Comparison of ENCODE assay signal across 8 cellular contexts in the genomic region with DNA sequence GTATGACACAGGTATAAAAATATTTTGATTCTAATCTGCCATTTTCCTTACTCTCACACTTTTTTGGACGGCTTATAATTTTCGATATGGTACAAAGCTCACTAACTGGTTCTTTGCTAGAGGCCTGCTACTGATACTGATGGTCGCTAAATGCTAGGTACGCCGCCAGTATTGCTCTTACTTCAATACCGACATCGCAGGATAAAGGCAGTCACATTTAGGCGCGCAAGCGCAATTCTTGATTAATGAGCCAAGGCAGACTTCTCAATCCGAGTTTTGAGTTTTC. TPM values are rescaled to one million over a fixed set of nuclear protein-coding genes. Genes with fewer than 3 reads are reported as not detected.
DNase-seq lines count a peak whose midpoint lies in the region; ATAC-seq and TF ChIP-seq lines count a peak whose summit lies in the region.

No MANE protein-coding gene starts in this region.

- peak overlapping the region; percentile 96 for H3K27ac Mint-ChIP-seq in activated naive CD8-positive, alpha-beta T cell treated with anti-CD3 and anti-CD28 coated beads, Interleukin-2, amount 50 U/mL, for 24 hours
- peak overlapping the region; percentile 93 to 98 (median 96) for H3K27ac Mint-ChIP-seq in immature natural killer cell
- peak overlapping the region; percentile 95 to 97 for H3K27ac Mint-ChIP-seq in stimulated activated naive CD8-positive, alpha-beta T cell treated with anti-CD3 and anti-CD28 coated beads, Interleukin-15, amount 100 ng/mL, for 72 hours

- H3K27me3 ChIP-seq in DND-41 (ENCODE audit: insufficient read depth, low read length, poor library complexity): no peaks in the 10 kb centered on the region

- peaks cover 28% of the 10 kb centered on the region for H4K20me1 ChIP-seq in DND-41 (ENCODE audit: insufficient read depth, low read length)

- peaks cover 56% of the 10 kb centered on the region for H3K79me2 ChIP-seq in DND-41 (ENCODE audit: insufficient read depth, low read length)

- H3K36me3 ChIP-seq in DND-41 (ENCODE audit: insufficient read depth, low read length): peaks cover 23% of the 10 kb centered on the region

- peak overlapping the region; percentile 99 for H2AFZ ChIP-seq in DND-41 (ENCODE audit: low read depth, low read length)

- H3K27me3 Mint-ChIP-seq in activated naive CD8-positive, alpha-beta T cell treated with anti-CD3 and anti-CD28 coated beads, Interleukin-2, amount 50 U/mL, for 24 hours: no peaks in the 10 kb centered on the region
- peaks cover 0 to 6% (median 5%) of the 10 kb centered on the region in 3 donors for H3K27me3 Mint-ChIP-seq in immature natural killer cell (ENCODE audit: low read depth in 3 of 3)
- H3K27me3 Mint-ChIP-seq in stimulated activated naive CD8-positive, alpha-beta T cell treated with anti-CD3 and anti-CD28 coated beads, Interleukin-15, amount 100 ng/mL, for 72 hours: no peaks in the 10 kb centered on the region

- peak overlapping the region; percentile 95 for H3K27ac ChIP-seq in DND-41 (ENCODE audit: low read length)

- H3K9ac ChIP-seq in DND-41 (ENCODE audit: low read depth, low read length): peak overlapping the region; percentile 82

- H3K4me2 ChIP-seq in DND-41 (ENCODE audit: insufficient read depth, low read length): peak overlapping the region; percentile 74

- no peak for TF ChIP-seq CTCF in DND-41 (IDR thresholded peaks at IDR 0.05; ENCODE audit: borderline replicate concordance, extremely low read depth, low read length, poor library complexity, severe bottlenecking)

- H3K4me1 ChIP-seq in DND-41 (ENCODE audit: insufficient read depth, low read length): peaks cover 42% of the 10 kb centered on the region

- H3K4me3 ChIP-seq in DND-41 (ENCODE audit: low read depth in 1 of 2, low read length in 2 of 2): peak overlapping the region; percentile 74 to 96

- peaks cover 23% of the 10 kb centered on the region for H3K36me3 Mint-ChIP-seq in activated naive CD8-positive, alpha-beta T cell treated with anti-CD3 and anti-CD28 coated beads, Interleukin-2, amount 50 U/mL, for 24 hours (ENCODE audit: low read depth)
- H3K36me3 Mint-ChIP-seq in immature natural killer cell: peaks cover 0 to under 1% (median under 1%) of the 10 kb centered on the region in 3 donors

- peak overlapping the region; percentile 89 for H3K4me3 Mint-ChIP-seq in activated naive CD8-positive, alpha-beta T cell treated with anti-CD3 and anti-CD28 coated beads, Interleukin-2, amount 50 U/mL, for 24 hours
- H3K4me3 Mint-ChIP-seq in immature natural killer cell: peak overlapping the region; percentile 89 to 99 (median 94)
- H3K4me3 Mint-ChIP-seq in stimulated activated naive CD8-positive, alpha-beta T cell treated with anti-CD3 and anti-CD28 coated beads, Interleukin-15, amount 100 ng/mL, for 72 hours: peak overlapping the region; percentile 78 to 98

- ATAC-seq in DND-41 (ENCODE audit: insufficient read depth, low read depth) (peak; percentile 29), GM21360 (IDR thresholded peaks at IDR 0.05; ENCODE audit: unreplicated experiment) (peak; percentile 21), HG03565 (IDR thresholded peaks at IDR 0.05; ENCODE audit: unreplicated experiment) (peak; percentile 23)
- peak; percentile 13 for ATAC-seq in activated naive CD8-positive, alpha-beta T cell treated with anti-CD3 and anti-CD28 coated beads, Interleukin-2, amount 50 U/mL, for 24 hours
- ATAC-seq in stimulated activated naive CD8-positive, alpha-beta T cell treated with anti-CD3 and anti-CD28 coated beads, Interleukin-15, amount 100 ng/mL, for 72 hours: no peak

- H3K4me1 Mint-ChIP-seq in activated naive CD8-positive, alpha-beta T cell treated with anti-CD3 and anti-CD28 coated beads, Interleukin-2, amount 50 U/mL, for 24 hours: peaks cover 33% of the 10 kb centered on the region
- H3K4me1 Mint-ChIP-seq in immature natural killer cell: peaks cover 48 to 67% of the 10 kb centered on the region in 2 donors
- H3K4me1 Mint-ChIP-seq in stimulated activated naive CD8-positive, alpha-beta T cell treated with anti-CD3 and anti-CD28 coated beads, Interleukin-15, amount 100 ng/mL, for 72 hours: peaks cover 38% of the 10 kb centered on the region

- H3K9me3 ChIP-seq in DND-41 (ENCODE audit: insufficient read depth, low read length, severe bottlenecking): no peaks in the 10 kb centered on the region

- no peaks in the 10 kb centered on the region for H3K9me3 Mint-ChIP-seq in activated naive CD8-positive, alpha-beta T cell treated with anti-CD3 and anti-CD28 coated beads, Interleukin-2, amount 50 U/mL, for 24 hours
- no peaks in the 10 kb centered on the region for H3K9me3 Mint-ChIP-seq in immature natural killer cell
- no peaks in the 10 kb centered on the region for H3K9me3 Mint-ChIP-seq in stimulated activated naive CD8-positive, alpha-beta T cell treated with anti-CD3 and anti-CD28 coated beads, Interleukin-15, amount 100 ng/mL, for 72 hours

- DNase-seq in DND-41 (no peak), immature natural killer cell (no peak), cerebellar cortex (ENCODE audit: low spot score) (no peak), COLO829 (ENCODE audit: low spot score) (no peak)
- DNase-seq in activated naive CD8-positive, alpha-beta T cell treated with anti-CD3 and anti-CD28 coated beads, Interleukin-2, amount 50 U/mL, for 24 hours: no peak
- no peak for DNase-seq in stimulated activated naive CD8-positive, alpha-beta T cell treated with anti-CD3 and anti-CD28 coated beads, Interleukin-15, amount 100 ng/mL, for 72 hours

RNA-seq across cellular contexts. Expression of a gene that starts 0.6 kb away (rescaled TPM):
- polyA plus RNA-seq in immature natural killer cell: 10 to 100 TPM; 19.7 to 31.5 (median 25.4) TPM
